Comparison of ENCODE assay signal across 22 cellular contexts in genomic region chr5:147559725-147560124, GRCh38. TPM values are rescaled to one million over a fixed set of nuclear protein-coding genes. Genes with fewer than 3 reads are reported as not detected.
DNase-seq lines count a peak whose midpoint lies in the region; ATAC-seq, FAIRE-seq and TF ChIP-seq lines count a peak whose summit lies in the region.
"Had no signal": no experiment of that assay in that cellular context is flagged by ENCODE, and none has a peak within 500 bp of the region (broad histone marks: within the 10 kb centered on the region; RNA-seq: fewer than 3 reads in every experiment).

No MANE protein-coding gene starts in this region.

- TF ChIP-seq RAD21 in HCT116 (IDR thresholded peaks at IDR 0.05; ENCODE audit: low read depth), result 0 out of 2 replicates have a peak, but pooled peaks have one; percentile 6

- no peak for TF ChIP-seq POLR2A in HCT116 (IDR thresholded peaks at IDR 0.05; ENCODE audit: borderline replicate concordance, extremely low read depth, insufficient read depth, insufficient read length)

- H3K4me2 ChIP-seq in HCT116 (ENCODE audit: low read length) (no peak overlapping the region), astrocyte (ENCODE audit: low read length) (no peak overlapping the region), Karpas-422 (ENCODE audit: low read depth, low read length, poor library complexity, severe bottlenecking) (no peak overlapping the region)
- H3K4me2 ChIP-seq: BLaER1, PC-9 had no signal

- POLR2A ChIA-PET in HCT116 (lab: Charles Lee), result no interaction called here

- H3K9me3 ChIP-seq in HCT116 (ENCODE audit: control insufficient read depth in 1 of 2, insufficient read depth in 1 of 2, low read depth in 1 of 2, low read length in 2 of 2), result no peaks in the 10 kb centered on the region
- H3K9me3 ChIP-seq in astrocyte (ENCODE audit: insufficient read depth, low read depth, low read length), result no peaks in the 10 kb centered on the region
- H3K9me3 ChIP-seq in Karpas-422 (ENCODE audit: low read length), result no peaks in the 10 kb centered on the region
- H3K9me3 ChIP-seq: BLaER1 had no signal

- DNase-seq in AG09309 (ENCODE audit: low read depth) (no peak), HCT116 (ENCODE audit: low read depth, low spot score) (no peak), astrocyte (ENCODE audit: low read depth) (peak; percentile 49), GM03348 (ENCODE audit: low spot score) (no peak), Karpas-422 (no peak), HPDE6-E6E7 (ENCODE audit: extremely low spot score) (no peak)
- no peak for DNase-seq in activated CD4-positive, alpha-beta T cell treated with anti-CD3 and anti-CD28 coated beads for 48 hours
- DNase-seq: activated CD4-positive, CD25-positive, alpha-beta regulatory T cell treated with anti-CD3 and anti-CD28 coated beads, Interleukin-2, amount 50 U/mL, for 72 hours; activated T-cell treated with anti-CD3 and anti-CD28 coated beads, Interleukin-2, amount 50 U/mL, for 24 hours; amniotic stem cell; EL; MV-4-11; NCI-H446 treated with DMSO at 0.1 percent for 48 hours; PC-9; stimulated activated CD4-positive, alpha-beta T cell treated with anti-CD3 and anti-CD28 coated beads, Interleukin-4, amount 100 ng/mL, for 4 hours; T-cell had no signal

- no peak overlapping the region for H3K27ac Mint-ChIP-seq in astrocyte (ENCODE audit: unreplicated experiment)
- H3K27ac Mint-ChIP-seq: activated T-cell treated with anti-CD3 and anti-CD28 coated beads, Interleukin-2, amount 50 U/mL, for 24 hours; stimulated activated memory B cell treated with anti-CD40 and anti-IgM and Interleukin-4, amounts not matched to agents 10 μg/mL and 1 μg/mL and 100 μg/mL, for 72 hours; T-cell had no signal

- intact Hi-C loops in HCT116 (cut with micrococcal nuclease), result loop anchor here (2.0 kb wide), 1 partner anchor 95 kb away; no protein-coding TSS in a partner anchor

- H3K79me2 ChIP-seq in HCT116 (ENCODE audit: insufficient read depth, low read length) (no peaks in the 10 kb centered on the region), astrocyte (ENCODE audit: insufficient read depth, low read length) (no peaks in the 10 kb centered on the region), Karpas-422 (ENCODE audit: low read length) (no peaks in the 10 kb centered on the region)

- RAD21 ChIA-PET in HCT116 (lab: Charles Lee; ENCODE audit: low non-redundant PET in 1 of 2, low total read pairs in 2 of 2, uncharacterized antibody in 2 of 2, unreplicated experiment in 2 of 2), result no interaction called here

- H3K36me3 Mint-ChIP-seq in astrocyte (ENCODE audit: low read depth, unreplicated experiment), result no peaks in the 10 kb centered on the region
- H3K36me3 Mint-ChIP-seq: stimulated activated memory B cell treated with anti-CD40 and anti-IgM and Interleukin-4, amounts not matched to agents 10 μg/mL and 1 μg/mL and 100 μg/mL, for 72 hours; T-cell had no signal

- BruUV-seq in HCT116 (replicated peaks; lab: Mats Ljungman, UMichigan), result no TSS peak

- 0 out of 2 replicates have a peak, but pooled peaks cover 7% of the 10 kb centered on the region for H3K27me3 ChIP-seq in HCT116 (ENCODE audit: insufficient read depth, low read length)
- no peaks in the 10 kb centered on the region for H3K27me3 ChIP-seq in astrocyte (ENCODE audit: insufficient read depth, low read length)
- H3K27me3 ChIP-seq in Karpas-422 (ENCODE audit: low read length), result no peaks in the 10 kb centered on the region
- H3K27me3 ChIP-seq: BLaER1 had no signal

- H4K20me1 ChIP-seq in HCT116 (ENCODE audit: insufficient read depth) (no peaks in the 10 kb centered on the region), astrocyte (ENCODE audit: insufficient read depth, low read length) (no peaks in the 10 kb centered on the region), Karpas-422 (ENCODE audit: insufficient read depth, low read depth, low read length) (no peaks in the 10 kb centered on the region)
- H4K20me1 ChIP-seq: BLaER1 had no signal

- peak; percentile 20 for TF ChIP-seq CTCF in AG09309 (IDR thresholded peaks at IDR 0.05; ENCODE audit: control insufficient read depth, insufficient read depth, low read depth, low read length, missing control alignments)
- TF ChIP-seq CTCF in HCT116 (IDR thresholded peaks at IDR 0.05 in 2 of 3, conservative IDR thresholded peaks at IDR 0.05 in 1 of 3; ENCODE audit: borderline replicate concordance in 1 of 3, insufficient read depth in 1 of 3, low read depth in 2 of 3, low read length in 2 of 3), result no peak
- TF ChIP-seq CTCF in astrocyte (IDR thresholded peaks at IDR 0.05; ENCODE audit: insufficient read depth, low read depth, low read length), result no peak

- FAIRE-seq in astrocyte (lab: Jason Lieb, UNC), result no peak
- FAIRE-seq: GM19239 had no signal

- H2AFZ ChIP-seq in HCT116 (ENCODE audit: low read depth, low read length, poor library complexity, severe bottlenecking), result no peak overlapping the region
- H2AFZ ChIP-seq in astrocyte (ENCODE audit: low read depth, low read length), result no peak overlapping the region
- H2AFZ ChIP-seq in Karpas-422 (ENCODE audit: low read length), result no peak overlapping the region
- H2AFZ ChIP-seq: PC-9 had no signal

- no peak overlapping the region for H3K9ac ChIP-seq in HCT116 (ENCODE audit: low read length)
- H3K9ac ChIP-seq in astrocyte (ENCODE audit: low read length), result no peak overlapping the region
- H3K9ac ChIP-seq in Karpas-422 (ENCODE audit: low read length), result no peak overlapping the region
- H3K9ac ChIP-seq: BLaER1 had no signal

- H3K36me3 ChIP-seq in HCT116 (ENCODE audit: control insufficient read depth in 1 of 2, insufficient read depth in 2 of 2, low read length in 2 of 2) (no peaks in the 10 kb centered on the region), astrocyte (ENCODE audit: insufficient read depth, low read length) (no peaks in the 10 kb centered on the region), Karpas-422 (ENCODE audit: insufficient read depth, low read length) (no peaks in the 10 kb centered on the region)
- H3K36me3 ChIP-seq: BLaER1 had no signal

- no peaks in the 10 kb centered on the region for H3K27me3 Mint-ChIP-seq in astrocyte (ENCODE audit: low read depth, unreplicated experiment)
- H3K27me3 Mint-ChIP-seq: stimulated activated memory B cell treated with anti-CD40 and anti-IgM and Interleukin-4, amounts not matched to agents 10 μg/mL and 1 μg/mL and 100 μg/mL, for 72 hours had no signal

- H3K4me3 ChIP-seq in AG09309 (ENCODE audit: control insufficient read depth, low read depth, low read length), result no peak overlapping the region
- H3K4me3 ChIP-seq in HCT116 (replicated peaks in 1 of 2; ENCODE audit: low read depth in 1 of 2, low read length in 2 of 2), result no peak overlapping the region
- H3K4me3 ChIP-seq in astrocyte (ENCODE audit: insufficient read depth, low read depth, low read length), result no peak overlapping the region
- H3K4me3 ChIP-seq in iPS-11a (ENCODE audit: low read depth, low read length), result peak overlapping the region; percentile 36
- no peak overlapping the region for H3K4me3 ChIP-seq in Karpas-422 (ENCODE audit: low read length)
- H3K4me3 ChIP-seq: BLaER1, PC-9 had no signal

- ATAC-seq in HCT116, result no peak
- ATAC-seq: sciatic nerve; stimulated activated memory B cell treated with anti-CD40 and anti-IgM and Interleukin-4, amounts not matched to agents 10 μg/mL and 1 μg/mL and 100 μg/mL, for 72 hours; T-cell had no signal

- H3K4me1 ChIP-seq in HCT116 (ENCODE audit: control insufficient read depth in 1 of 2, insufficient read depth in 2 of 2, low read length in 2 of 2) (no peaks in the 10 kb centered on the region), astrocyte (ENCODE audit: insufficient read depth, low read length) (peaks cover 17% of the 10 kb centered on the region), Karpas-422 (ENCODE audit: low read length) (no peaks in the 10 kb centered on the region)
- H3K4me1 ChIP-seq: BLaER1 had no signal

- H3K4me3 Mint-ChIP-seq in astrocyte (ENCODE audit: unreplicated experiment), result no peak overlapping the region
- H3K4me3 Mint-ChIP-seq: activated T-cell treated with anti-CD3 and anti-CD28 coated beads, Interleukin-2, amount 50 U/mL, for 24 hours; stimulated activated memory B cell treated with anti-CD40 and anti-IgM and Interleukin-4, amounts not matched to agents 10 μg/mL and 1 μg/mL and 100 μg/mL, for 72 hours; T-cell had no signal

- CTCF ChIA-PET in HCT116 (lab: Charles Lee), result interaction anchor here (1.8 to 2.7 kb wide), 3 partner anchors 18 to 105 kb away, joined by 6 to 12 read pairs (median 12); no protein-coding TSS in a partner anchor

- H3K9me2 ChIP-seq in HCT116 (ENCODE audit: insufficient read depth), result no peaks in the 10 kb centered on the region
- H3K9me2 ChIP-seq in Karpas-422 (replicated peaks; ENCODE audit: insufficient read depth, low read length), result no peaks in the 10 kb centered on the region

- no peaks in the 10 kb centered on the region for H3K9me3 Mint-ChIP-seq in astrocyte (ENCODE audit: unreplicated experiment)
- H3K9me3 Mint-ChIP-seq: activated T-cell treated with anti-CD3 and anti-CD28 coated beads, Interleukin-2, amount 50 U/mL, for 24 hours; nephron; T-cell had no signal

- H3K27ac ChIP-seq in HCT116 (ENCODE audit: low read depth, low read length) (no peak overlapping the region), astrocyte (ENCODE audit: low read depth, low read length) (no peak overlapping the region), Karpas-422 (ENCODE audit: low read length) (no peak overlapping the region)
- H3K27ac ChIP-seq: BLaER1, PC-9 had no signal

- peaks cover 21% of the 10 kb centered on the region for H3K4me1 Mint-ChIP-seq in astrocyte (ENCODE audit: low read depth, unreplicated experiment)
- H3K4me1 Mint-ChIP-seq: stimulated activated memory B cell treated with anti-CD40 and anti-IgM and Interleukin-4, amounts not matched to agents 10 μg/mL and 1 μg/mL and 100 μg/mL, for 72 hours; T-cell had no signal

TF ChIP-seq in HCT116, 20 proteins besides CTCF, POLR2A, EP300 and RAD21:
- TF ChIP-seq SP1 (IDR thresholded peaks at IDR 0.05; ENCODE audit: low read depth), result no peak
- no peak for TF ChIP-seq EGR1 (IDR thresholded peaks at IDR 0.05; ENCODE audit: low read depth)
- TF ChIP-seq ZNF274 (IDR thresholded peaks at IDR 0.05; ENCODE audit: low read depth, low read length), result no peak
TF ChIP-seq in HCT116: peak in this region for 0.

RNA-seq across cellular contexts. Expression of gene DPYSL3, which starts 49.9 kb away (rescaled TPM):
- total RNA-seq in HCT116 (2021; ENCODE audit: unreplicated experiment), result 17.2 TPM
- 9.1 and 11.4 TPM in 2 replicates for polyA plus RNA-seq in HCT116 (2012)
- 197 and 198 TPM in 2 replicates for total RNA-seq in astrocyte
- not detected in 2 replicates for total RNA-seq in Karpas-422 (2014; rRNA removed; shearing (Covaris generic); ENCODE audit: low replicate concordance)

Comparison
In these comparisons a context has a peak if more than half of its experiments do, and no peak if none do; other contexts are left out.
1. RNA of gene DPYSL3, which starts 49.9 kb away (total RNA-seq): 197 to 198 TPM in astrocyte and 17.2 TPM in HCT116 (single experiment); not detected in Karpas-422; every median in the first group is over 10 times any median in the second.